9 cellular contexts compared by ENCODE assay signal in genomic region chr16:81625544-81626152, GRCh38.
A peak's percentile ranks its signal among the peaks of the same experiment; 100 is the strongest.
DNase-seq lines count a peak whose midpoint lies in the region; ATAC-seq and TF ChIP-seq lines count a peak whose summit lies in the region.
"Had no signal": no experiment of that assay in that cellular context is flagged by ENCODE, and none has a peak within 500 bp of the region (broad histone marks: within the 10 kb centered on the region; RNA-seq: fewer than 3 reads in every experiment).

No MANE protein-coding gene starts in this region.

- H3K36me3 Mint-ChIP-seq in stimulated activated memory B cell treated with anti-CD40 and anti-IgM and Interleukin-4, amounts not matched to agents 10 μg/mL and 1 μg/mL and 100 μg/mL, for 72 hours, result peaks cover 18% of the 10 kb centered on the region

- H3K27me3 ChIP-seq in heart left ventricle, result no peaks in the 10 kb centered on the region

- H3K4me1 ChIP-seq in heart left ventricle, result peaks cover 0 to 18% (median 13%) of the 10 kb centered on the region in 12 donors

- H3K9me3 ChIP-seq in heart left ventricle, result no peaks in the 10 kb centered on the region

- no peak overlapping the region for H3K4me3 ChIP-seq in heart left ventricle

- H3K4me1 Mint-ChIP-seq in stimulated activated memory B cell treated with anti-CD40 and anti-IgM and Interleukin-4, amounts not matched to agents 10 μg/mL and 1 μg/mL and 100 μg/mL, for 72 hours, result peaks cover 28% of the 10 kb centered on the region
- H3K4me1 Mint-ChIP-seq: central memory CD8-positive, alpha-beta T cell had no signal

- no peak for TF ChIP-seq CTCF in heart left ventricle (IDR thresholded peaks at IDR 0.05)

- intact Hi-C loops in heart left ventricle (cut with DNase I), result loop anchor here in 4 of 10 donors (2.0 to 10.0 kb wide), 4 partner anchors 69 to 221 kb away; partner anchors contain the start of gene CMIP (in 1 of the 4)

- no peaks in the 10 kb centered on the region for H3K9me3 Mint-ChIP-seq in stimulated activated memory B cell treated with anti-CD40 and anti-IgM and Interleukin-4, amounts not matched to agents 10 μg/mL and 1 μg/mL and 100 μg/mL, for 72 hours
- H3K9me3 Mint-ChIP-seq: central memory CD8-positive, alpha-beta T cell had no signal

- no peak overlapping the region for H3K4me3 Mint-ChIP-seq in stimulated activated memory B cell treated with anti-CD40 and anti-IgM and Interleukin-4, amounts not matched to agents 10 μg/mL and 1 μg/mL and 100 μg/mL, for 72 hours
- H3K4me3 Mint-ChIP-seq: central memory CD8-positive, alpha-beta T cell had no signal

- no peak for TF ChIP-seq POLR2A in heart left ventricle (IDR thresholded peaks at IDR 0.05)

- no peak overlapping the region for H3K27ac Mint-ChIP-seq in stimulated activated memory B cell treated with anti-CD40 and anti-IgM and Interleukin-4, amounts not matched to agents 10 μg/mL and 1 μg/mL and 100 μg/mL, for 72 hours

- ATAC-seq in GM19395 (IDR thresholded peaks at IDR 0.05; ENCODE audit: unreplicated experiment) (peak; percentile 55), heart left ventricle (peak; percentile 76 to 93 (median 90)), HG02884 (IDR thresholded peaks at IDR 0.05; ENCODE audit: unreplicated experiment) (no peak), GM18517 (IDR thresholded peaks at IDR 0.05; ENCODE audit: unreplicated experiment) (no peak)
- peak; percentile 39 for ATAC-seq in stimulated activated memory B cell treated with anti-CD40 and anti-IgM and Interleukin-4, amounts not matched to agents 10 μg/mL and 1 μg/mL and 100 μg/mL, for 72 hours

- DNase-seq in RPMI7951 (ENCODE audit: low read depth), result peak; percentile 84
- peak; percentile 63 to 74 (median 64) for DNase-seq in heart left ventricle
- no peak for DNase-seq in OCI-M2 (lab: John Stamatoyannopoulos, UW; ENCODE audit: unreplicated experiment)
- DNase-seq in activated gamma-delta T cell treated with Interleukin-2 at 50 U/mL for 16 hours, result no peak

- H3K36me3 ChIP-seq in heart left ventricle, result peaks cover 0 to 27% (median 0%) of the 10 kb centered on the region in 9 donors

- 35 to 56% (median 52%) methylated on average over 5 to 9 of the region's 9 CpGs for WGBS in heart left ventricle, 4 donors

- peak overlapping the region in 4 of 12 donors; percentile 12 to 44 (median 28) for H3K27ac ChIP-seq in heart left ventricle

- H3K27me3 Mint-ChIP-seq in stimulated activated memory B cell treated with anti-CD40 and anti-IgM and Interleukin-4, amounts not matched to agents 10 μg/mL and 1 μg/mL and 100 μg/mL, for 72 hours, result no peaks in the 10 kb centered on the region
- H3K27me3 Mint-ChIP-seq: central memory CD8-positive, alpha-beta T cell had no signal

Comparison
In these comparisons a context has a peak if more than half of its experiments do, and no peak if none do; other contexts are left out.
1. ATAC-seq: peak in GM19395 (single experiment), heart left ventricle (4 of 4) and stimulated activated memory B cell treated with anti-CD40 and anti-IgM and Interleukin-4, amounts not matched to agents 10 μg/mL and 1 μg/mL and 100 μg/mL, for 72 hours (single experiment); none in HG02884 (single experiment) and GM18517 (single experiment).
2. DNase-seq: peak in RPMI7951 (single experiment) and heart left ventricle (5 of 5); none in OCI-M2 (single experiment) and activated gamma-delta T cell treated with Interleukin-2 at 50 U/mL for 16 hours (single experiment).